In genomic region chr1:225954753-225955152, GRCh38 we compare ENCODE assay signal across 27 cellular contexts. TPM values are rescaled to one million over a fixed set of nuclear protein-coding genes. Genes with fewer than 3 reads are reported as not detected.
DNase-seq lines count a peak whose midpoint lies in the region; TF ChIP-seq lines count a peak whose summit lies in the region.
"Had no signal": no experiment of that assay in that cellular context is flagged by ENCODE, and none has a peak within 500 bp of the region (broad histone marks: within the 10 kb centered on the region; RNA-seq: fewer than 3 reads in every experiment).

No MANE protein-coding gene starts in this region.

- H4K91ac ChIP-seq in neuronal stem cell (ENCODE audit: low read depth, low read length, poor library complexity): no peak overlapping the region

- H3K27ac Mint-ChIP-seq in immature natural killer cell: no peak overlapping the region
- H3K27ac Mint-ChIP-seq: CD4-positive, alpha-beta memory T cell; CD4-positive, CD25-positive, alpha-beta regulatory T cell; CD8-positive, alpha-beta memory T cell had no signal

- intact Hi-C loops in posterior vena cava (cut with DNase I): loop anchor here in 1 of 2 donors (5.0 kb wide), 1 partner anchor 1508 kb away; no protein-coding TSS in a partner anchor
- intact Hi-C loops in left ventricle myocardium inferior (cut with micrococcal nuclease): no loop called here

- H4K8ac ChIP-seq in neuronal stem cell (ENCODE audit: low read depth, low read length): peak overlapping the region; percentile 43

- peak overlapping the region; percentile 90 for H2AK5ac ChIP-seq in neuronal stem cell (ENCODE audit: low read depth, low read length)

- no peak overlapping the region for H2BK120ac ChIP-seq in neuronal stem cell (ENCODE audit: low read depth, low read length)

- H3K79me1 ChIP-seq in neuronal stem cell (ENCODE audit: low read depth, low read length): peaks cover 2% of the 10 kb centered on the region

- H3K27me3 Mint-ChIP-seq in immature natural killer cell (ENCODE audit: low read depth in 3 of 3): peaks cover 4 to 15% (median 14%) of the 10 kb centered on the region in 3 donors

- no peaks in the 10 kb centered on the region for H3K9me3 Mint-ChIP-seq in immature natural killer cell
- H3K9me3 Mint-ChIP-seq: CD14-positive monocyte; CD4-positive, alpha-beta memory T cell; CD4-positive, CD25-positive, alpha-beta regulatory T cell; CD8-positive, alpha-beta memory T cell had no signal

- CTCF ChIA-PET in HEK293 (lab: Yijun Ruan, JAX): interaction anchor here (0.5 to 2.1 kb wide), 6 partner anchors 8 to 480 kb away, joined by 3 to 9 read pairs (median 4); no protein-coding TSS in a partner anchor

- H3K36me3 Mint-ChIP-seq in immature natural killer cell: peaks cover 0 to 3% (median 0%) of the 10 kb centered on the region in 3 donors
- H3K36me3 Mint-ChIP-seq: CD14-positive monocyte; CD4-positive, alpha-beta memory T cell; CD4-positive, CD25-positive, alpha-beta regulatory T cell; CD8-positive, alpha-beta memory T cell had no signal

- peaks cover 0 to 2% (median 0%) of the 10 kb centered on the region in 3 experiments for H3K27me3 ChIP-seq in neuronal stem cell (ENCODE audit: control insufficient read depth in 3 of 3, insufficient read depth in 3 of 3, low read depth in 1 of 3, low read length in 3 of 3)
- H3K27me3 ChIP-seq in left ventricle myocardium inferior (ENCODE audit: low read depth): peaks cover 24% of the 10 kb centered on the region
- H3K27me3 ChIP-seq: BE2C, BLaER1 had no signal

- H3K4me3 ChIP-seq in HEK293 (ENCODE audit: low read depth, low read length): no peak overlapping the region
- no peak overlapping the region for H3K4me3 ChIP-seq in neuronal stem cell (ENCODE audit: low read length in 2 of 2)
- no peak overlapping the region for H3K4me3 ChIP-seq in left ventricle myocardium inferior
- H3K4me3 ChIP-seq: BLaER1, GM12878 had no signal

- no peak overlapping the region for H3K23ac ChIP-seq in neuronal stem cell (ENCODE audit: low read depth, low read length, poor library complexity)

- H3K9me3 ChIP-seq in HEK293 (ENCODE audit: control insufficient read depth, insufficient read depth, low read depth, low read length) (no peaks in the 10 kb centered on the region), neuronal stem cell (replicated peaks in 1 of 2; ENCODE audit: control insufficient read depth in 2 of 2, insufficient read depth in 1 of 2, low read depth in 1 of 2, low read length in 2 of 2) (no peaks in the 10 kb centered on the region), left ventricle myocardium inferior (replicated peaks) (no peaks in the 10 kb centered on the region)
- H3K9me3 ChIP-seq: BE2C, BLaER1 had no signal

- no peak overlapping the region for H3K4ac ChIP-seq in neuronal stem cell (ENCODE audit: low read length)

- H2BK15ac ChIP-seq in neuronal stem cell (ENCODE audit: low read length): no peak overlapping the region

- peak overlapping the region; percentile 39 for H2BK5ac ChIP-seq in neuronal stem cell (ENCODE audit: low read length)

- no peak overlapping the region for H3K4me2 ChIP-seq in neuronal stem cell (ENCODE audit: insufficient read depth, low read length, poor library complexity, severe bottlenecking)
- H3K4me2 ChIP-seq: BLaER1 had no signal

- H3K36me3 ChIP-seq in HEK293 (ENCODE audit: control insufficient read depth in 2 of 2, insufficient read depth in 1 of 2, low read length in 2 of 2): no peaks in the 10 kb centered on the region
- no peaks in the 10 kb centered on the region for H3K36me3 ChIP-seq in neuronal stem cell (replicated peaks in 1 of 2; ENCODE audit: control insufficient read depth in 2 of 2, insufficient read depth in 2 of 2, low read length in 2 of 2)
- H3K36me3 ChIP-seq in left ventricle myocardium inferior: no peaks in the 10 kb centered on the region
- H3K36me3 ChIP-seq: BE2C, BLaER1 had no signal

- TF ChIP-seq CTCF in HEK293 (tag by site-specific recombination; IDR thresholded peaks at IDR 0.05): no peak
- no peak for TF ChIP-seq CTCF in left ventricle myocardium inferior (IDR thresholded peaks at IDR 0.05; ENCODE audit: borderline replicate concordance)

- peak overlapping the region; percentile 83 for H3K18ac ChIP-seq in neuronal stem cell (ENCODE audit: low read length)

- H3K4me3 Mint-ChIP-seq in immature natural killer cell: no peak overlapping the region
- H3K4me3 Mint-ChIP-seq: CD14-positive monocyte; CD4-positive, alpha-beta memory T cell; CD4-positive, CD25-positive, alpha-beta regulatory T cell; CD8-positive, alpha-beta memory T cell had no signal

- H3K4me1 ChIP-seq in HEK293 (ENCODE audit: control insufficient read depth, insufficient read depth, low read length) (no peaks in the 10 kb centered on the region), neuronal stem cell (ENCODE audit: control insufficient read depth in 2 of 2, insufficient read depth in 1 of 2, low read depth in 1 of 2, low read length in 2 of 2) (peaks cover 0 to 5% of the 10 kb centered on the region in 2 donors), left ventricle myocardium inferior (no peaks in the 10 kb centered on the region)
- H3K4me1 ChIP-seq: BE2C had no signal

- H3K27ac ChIP-seq in HEK293 (ENCODE audit: extremely low read depth, low read depth, low read length): no peak overlapping the region
- no peak overlapping the region for H3K27ac ChIP-seq in neuronal stem cell (replicated peaks; ENCODE audit: low read length)
- no peak overlapping the region for H3K27ac ChIP-seq in left ventricle myocardium inferior (replicated peaks)
- H3K27ac ChIP-seq: BLaER1 had no signal

- DNase-seq in neuronal stem cell (ENCODE audit: low spot score) (no peak), posterior vena cava (ENCODE audit: low spot score) (peak; percentile 32), left ventricle myocardium inferior (no peak), immature natural killer cell (no peak)
- DNase-seq: 8988T; ACHN; BE2C; C1 segment of cervical spinal cord; CD4-positive, alpha-beta memory T cell; CD4-positive, CD25-positive, alpha-beta regulatory T cell; CD8-positive, alpha-beta memory T cell; COR-L47; DMS 273 treated with DMSO at 0.1 percent for 48 hours; DMS153; DMS53; DMS79; DND-41; EL; GDM1 had no signal

- no peak overlapping the region for H3K14ac ChIP-seq in neuronal stem cell (ENCODE audit: low read length)

- no peak overlapping the region for H2BK12ac ChIP-seq in neuronal stem cell (ENCODE audit: low read length)

- H3K9ac ChIP-seq in neuronal stem cell (ENCODE audit: low read depth, low read length, poor library complexity): no peak overlapping the region
- H3K9ac ChIP-seq: BLaER1 had no signal

- H3K4me1 Mint-ChIP-seq in immature natural killer cell: no peaks in the 10 kb centered on the region
- H3K4me1 Mint-ChIP-seq: CD4-positive, CD25-positive, alpha-beta regulatory T cell; CD8-positive, alpha-beta memory T cell had no signal

- H2AFZ ChIP-seq in neuronal stem cell (ENCODE audit: low read length): no peak overlapping the region

- POLR2A ChIA-PET in HEK293 (lab: Yijun Ruan, JAX): interaction anchor here (0.6 kb wide), 1 partner anchor 167 kb away, joined by 3 read pairs; no protein-coding TSS in a partner anchor

- WGBS in neuronal stem cell (ENCODE audit: extremely low coverage in 2 of 2, insufficient read length in 2 of 2, insufficient replicate concordance in 1 of 2), 2 donors: no CpG with 5 or more reads among the region's 1 CpG

TF ChIP-seq in HEK293, 187 proteins besides CTCF, POLR2A, EP300 and RAD21 (continues in another document):
- TF ChIP-seq SCRT1 (tag by site-specific recombination; IDR thresholded peaks at IDR 0.05; ENCODE audit: borderline replicate concordance) (peak; percentile 56; the same call in 1 of the 2 replicates), SCRT2 (tag by site-specific recombination; IDR thresholded peaks at IDR 0.05) (peak; percentile 60), ZBTB1 (tag by site-specific recombination; IDR thresholded peaks at IDR 0.05) (no peak), ZNF549 (tag by site-specific recombination; IDR thresholded peaks at IDR 0.05) (no peak), ZNF19 (tag by site-specific recombination; IDR thresholded peaks at IDR 0.05; ENCODE audit: low read depth) (no peak), OSR2 (tag by site-specific recombination; IDR thresholded peaks at IDR 0.05) (no peak), ZBTB10 (tag by site-specific recombination; IDR thresholded peaks at IDR 0.05) (no peak)

RNA-seq across cellular contexts. Expression of gene LEFTY2, which starts 13.7 kb away (rescaled TPM):
- 0.11 TPM for polyA plus RNA-seq in neuronal stem cell (2013, experiment 1 of 2)
- polyA plus RNA-seq in neuronal stem cell (2013, experiment 2 of 2): 0.10 TPM
- total RNA-seq in posterior vena cava (1 to 10 TPM; 3.4 to 4.2 TPM), left ventricle myocardium inferior (0.69 TPM)
- polyA plus RNA-seq in immature natural killer cell: not detected
- total RNA-seq: A673; CD4-positive, alpha-beta memory T cell; CD4-positive, CD25-positive, alpha-beta regulatory T cell; CD8-positive, alpha-beta memory T cell; Daoy; G401; GM12878 had no signal
- polyA plus RNA-seq: AG04450; CD14-positive monocyte; CD4-positive, alpha-beta memory T cell; CD4-positive, CD25-positive, alpha-beta regulatory T cell; CD8-positive, alpha-beta memory T cell; GM12878 had no signal

RNA-seq across cellular contexts. Expression of gene PYCR2, which starts 30.7 kb away (rescaled TPM):
- polyA plus RNA-seq in neuronal stem cell (2013, experiment 1 of 2): 52.5 TPM
- 54.2 TPM for polyA plus RNA-seq in neuronal stem cell (2013, experiment 2 of 2)
- total RNA-seq in posterior vena cava: 10 to 100 TPM; 41.7 to 45.9 TPM
- 64.0 TPM for total RNA-seq in left ventricle myocardium inferior
- 100 to 1,000 TPM in 1 of 3 donors, 10 to 100 TPM in 2; 62.0 to 106 (median 72.0) TPM for polyA plus RNA-seq in immature natural killer cell

RNA-seq across cellular contexts. Expression of gene SDE2, which starts 44.4 kb away (rescaled TPM):
- 7.9 TPM for polyA plus RNA-seq in neuronal stem cell (2013, experiment 1 of 2)
- polyA plus RNA-seq in neuronal stem cell (2013, experiment 2 of 2): 8.1 TPM
- 10 to 100 TPM; 17.9 to 18.0 TPM for total RNA-seq in posterior vena cava
- 11.3 TPM for total RNA-seq in left ventricle myocardium inferior
- polyA plus RNA-seq in immature natural killer cell: 10 to 100 TPM; 13.5 to 18.9 (median 15.8) TPM
